Comparison of ENCODE assay signal across 13 cellular contexts in genomic region chr13:40798380-40798779, GRCh38. TPM values are rescaled to one million over a fixed set of nuclear protein-coding genes. Genes with fewer than 3 reads are reported as not detected.
A peak's percentile ranks its signal among the peaks of the same experiment; 100 is the strongest.
DNase-seq lines count a peak whose midpoint lies in the region; ATAC-seq, FAIRE-seq and TF ChIP-seq lines count a peak whose summit lies in the region.
"Had no signal": no experiment of that assay in that cellular context is flagged by ENCODE, and none has a peak within 500 bp of the region (broad histone marks: within the 10 kb centered on the region; RNA-seq: fewer than 3 reads in every experiment).

No MANE protein-coding gene starts in this region.

- H3K9me3 Mint-ChIP-seq in dendritic cell treated with granulocyte-macrophage colony-stimulating factor and Interleukin-4, amounts not matched to agents 40 ng/mL and 50 ng/mL, for 4 days = no peaks in the 10 kb centered on the region
- H3K9me3 Mint-ChIP-seq: neural crest cell had no signal

- H3K27me3 Mint-ChIP-seq in dendritic cell treated with granulocyte-macrophage colony-stimulating factor and Interleukin-4, amounts not matched to agents 40 ng/mL and 50 ng/mL, for 4 days = no peaks in the 10 kb centered on the region

- TF ChIP-seq POLR2A in GM12891 (IDR thresholded peaks at IDR 0.05; ENCODE audit: low read depth, low read length) = no peak

- no peaks in the 10 kb centered on the region for H3K27me3 ChIP-seq in BLaER1 treated with 17β-estradiol and CSF1 and Interleukin-3, amounts not matched to agents 10 nM and 100 nM

- no peak for DNase-seq in GM12891 (ENCODE audit: insufficient read length, low spot score)
- DNase-seq in OCI-M1 (lab: John Stamatoyannopoulos, UW) = peak; percentile 44
- no peak for DNase-seq in HuH-7.5 (ENCODE audit: low spot score)
- no peak for DNase-seq in NCI-H2171 treated with DMSO at 0.1 percent for 48 hours (lab: John Stamatoyannopoulos, UW)
- DNase-seq in OCI-M2 (lab: John Stamatoyannopoulos, UW; ENCODE audit: unreplicated experiment) = no peak
- DNase-seq: GM23248, IMR-90 had no signal

- peaks cover 16 to 33% (median 25%) of the 10 kb centered on the region in 10 experiments for H3K4me1 ChIP-seq in BLaER1 treated with 17β-estradiol and CSF1 and Interleukin-3, amounts not matched to agents 10 nM and 100 nM

- FAIRE-seq in GM12891 (lab: Jason Lieb, UNC) = peak; percentile 51

- no peaks in the 10 kb centered on the region for H3K9me3 ChIP-seq in BLaER1 treated with 17β-estradiol and CSF1 and Interleukin-3, amounts not matched to agents 10 nM and 100 nM (replicated peaks in 1 of 11)

- H3K27ac ChIP-seq in BLaER1 treated with 17β-estradiol and CSF1 and Interleukin-3, amounts not matched to agents 10 nM and 100 nM = peak overlapping the region in 10 of 11 experiments; percentile 41 to 77 (median 62); a peak in 19 of 22 replicates
- H3K27ac ChIP-seq: C4-2B, GM23248 had no signal

- H3K4me2 ChIP-seq in BLaER1 treated with 17β-estradiol and CSF1 and Interleukin-3, amounts not matched to agents 10 nM and 100 nM = peak overlapping the region; percentile 59 to 89 (median 77)
- H3K4me2 ChIP-seq: smooth muscle cell had no signal

- H3K4me1 Mint-ChIP-seq in dendritic cell treated with granulocyte-macrophage colony-stimulating factor and Interleukin-4, amounts not matched to agents 40 ng/mL and 50 ng/mL, for 4 days (ENCODE audit: low read depth) = peaks cover 6% of the 10 kb centered on the region

- H3K36me3 ChIP-seq in BLaER1 treated with 17β-estradiol and CSF1 and Interleukin-3, amounts not matched to agents 10 nM and 100 nM = peaks cover 0 to 84% (median 69%) of the 10 kb centered on the region in 11 experiments; a peak in 21 of 22 replicates

- no peak overlapping the region for H3K4me3 Mint-ChIP-seq in dendritic cell treated with granulocyte-macrophage colony-stimulating factor and Interleukin-4, amounts not matched to agents 40 ng/mL and 50 ng/mL, for 4 days
- H3K4me3 Mint-ChIP-seq: neural crest cell had no signal

- intact Hi-C loops in dendritic cell treated with granulocyte-macrophage colony-stimulating factor and Interleukin-4, amounts not matched to agents 40 ng/mL and 50 ng/mL, for 4 days (cut with micrococcal nuclease) = no loop called here

- H3K36me3 Mint-ChIP-seq in dendritic cell treated with granulocyte-macrophage colony-stimulating factor and Interleukin-4, amounts not matched to agents 40 ng/mL and 50 ng/mL, for 4 days (ENCODE audit: low read depth) = peaks cover 24% of the 10 kb centered on the region

- H3K4me3 ChIP-seq in BLaER1 treated with 17β-estradiol and CSF1 and Interleukin-3, amounts not matched to agents 10 nM and 100 nM = peak overlapping the region in 3 of 10 experiments; percentile 20 to 35 (median 33); a peak in 3 of 20 replicates
- H3K4me3 ChIP-seq: GM23248, smooth muscle cell had no signal

- no peaks in the 10 kb centered on the region for H4K20me1 ChIP-seq in BLaER1 treated with 17β-estradiol and CSF1 and Interleukin-3, amounts not matched to agents 10 nM and 100 nM

- peak overlapping the region in 10 of 11 experiments; percentile 23 to 63 (median 53); a peak in 19 of 22 replicates for H3K9ac ChIP-seq in BLaER1 treated with 17β-estradiol and CSF1 and Interleukin-3, amounts not matched to agents 10 nM and 100 nM
- H3K9ac ChIP-seq: GM23248 had no signal

- ATAC-seq in HG03460 (IDR thresholded peaks at IDR 0.05; ENCODE audit: unreplicated experiment) = no peak

- H3K27ac Mint-ChIP-seq in dendritic cell treated with granulocyte-macrophage colony-stimulating factor and Interleukin-4, amounts not matched to agents 40 ng/mL and 50 ng/mL, for 4 days = peak overlapping the region; percentile 42

TF ChIP-seq in GM12891, 5 proteins besides CTCF, POLR2A, EP300 and RAD21:
- TF ChIP-seq SPI1 (IDR thresholded peaks at IDR 0.05; ENCODE audit: low read depth, low read length) = no peak
- TF ChIP-seq POU2F2 (IDR thresholded peaks at IDR 0.05; ENCODE audit: low read depth, low read length) = no peak
- TF ChIP-seq PAX5 (IDR thresholded peaks at IDR 0.05; ENCODE audit: insufficient read depth, low read length, severe bottlenecking) = no peak
- no peak for TF ChIP-seq POLR2AphosphoS5 (IDR thresholded peaks at IDR 0.05; ENCODE audit: low read depth, low read length)
- TF ChIP-seq TAF1 (IDR thresholded peaks at IDR 0.05; ENCODE audit: low read depth, low read length) = no peak

RNA-seq across cellular contexts. Expression of gene SLC25A15, which starts 9.0 kb away (rescaled TPM):
- 7.5 TPM for polyA plus RNA-seq in GM12891 (2012; ENCODE audit: low read depth, missing spikeins)

RNA-seq across cellular contexts. Expression of gene MRPS31, which starts 27.4 kb away (rescaled TPM):
- 27.3 TPM for polyA plus RNA-seq in GM12891 (2012; ENCODE audit: low read depth, missing spikeins)
